In genomic region chr2:85418132-85419008, GRCh38 we compare ENCODE assay signal across 8 cellular contexts. TPM values are rescaled to one million over a fixed set of nuclear protein-coding genes. Genes with fewer than 3 reads are reported as not detected.
DNase-seq lines count a peak whose midpoint lies in the region; ATAC-seq and TF ChIP-seq lines count a peak whose summit lies in the region.

TSS of gene SH2D6 (plus strand) at chr2:85418714. CDS start at chr2:85429466, 10,752 bp downstream.

- H3K27ac Mint-ChIP-seq in activated CD4-positive, alpha-beta T cell treated with anti-CD3 and anti-CD28 coated beads, Interleukin-2, amount 10 ng/mL, durations not matched to agents 24 days and 14 days: peak within 1 kb of the TSS; percentile 99

- H3K4me1 ChIP-seq in left lung: peaks cover 24 to 65% of the 10 kb centered on the region in 2 donors

- no peaks in the 10 kb centered on the region for H3K36me3 Mint-ChIP-seq in activated CD4-positive, alpha-beta T cell treated with anti-CD3 and anti-CD28 coated beads, Interleukin-2, amount 10 ng/mL, durations not matched to agents 24 days and 14 days (ENCODE audit: low read depth)

- H3K27ac ChIP-seq in left lung: peak within 1 kb of the TSS; percentile 87 to 90

- peaks cover 44% of the 10 kb centered on the region for H3K4me1 Mint-ChIP-seq in activated CD4-positive, alpha-beta T cell treated with anti-CD3 and anti-CD28 coated beads, Interleukin-2, amount 10 ng/mL, durations not matched to agents 24 days and 14 days

- TF ChIP-seq CTCF in left lung (IDR thresholded peaks at IDR 0.05): no peak

- intact Hi-C loops in activated CD4-positive, alpha-beta T cell treated with anti-CD3 and anti-CD28 coated beads, Interleukin-2, amount 10 ng/mL, durations not matched to agents 24 days and 14 days (cut with micrococcal nuclease): loop anchor here (1.0 to 2.0 kb wide), 6 partner anchors 13 to 198 kb away; partner anchors contain the start of genes ELMOD3, RETSAT and USP39
- intact Hi-C loops in left lung (cut with DNase I): loop anchor here in 1 of 2 donors (10.0 kb wide), 1 partner anchor 136 kb away; no protein-coding TSS in a partner anchor

- no peaks in the 10 kb centered on the region for H3K36me3 ChIP-seq in left lung

- H3K9me3 Mint-ChIP-seq in activated CD4-positive, alpha-beta T cell treated with anti-CD3 and anti-CD28 coated beads, Interleukin-2, amount 10 ng/mL, durations not matched to agents 24 days and 14 days: no peaks in the 10 kb centered on the region

- no peaks in the 10 kb centered on the region for H3K9me3 ChIP-seq in left lung

- H3K4me3 ChIP-seq in left lung: peak within 1 kb of the TSS; percentile 57 to 58

- peak within 1 kb of the TSS; percentile 99 for H3K4me3 Mint-ChIP-seq in activated CD4-positive, alpha-beta T cell treated with anti-CD3 and anti-CD28 coated beads, Interleukin-2, amount 10 ng/mL, durations not matched to agents 24 days and 14 days

- H3K27me3 ChIP-seq in left lung: no peaks in the 10 kb centered on the region

- H3K27me3 Mint-ChIP-seq in activated CD4-positive, alpha-beta T cell treated with anti-CD3 and anti-CD28 coated beads, Interleukin-2, amount 10 ng/mL, durations not matched to agents 24 days and 14 days: peaks cover 3% of the 10 kb centered on the region

- ATAC-seq in GM19023 (IDR thresholded peaks at IDR 0.05; ENCODE audit: unreplicated experiment) (peak; percentile 84), HG03159 (IDR thresholded peaks at IDR 0.05; ENCODE audit: unreplicated experiment) (peak; percentile 84), left lung (peak; percentile 62)

- DNase-seq in Ammon's horn (ENCODE audit: low spot score) (peak; percentile 88), NCI-H446 treated with DMSO at 0.1 percent for 48 hours (lab: John Stamatoyannopoulos, UW) (peak; percentile 74), cortex of kidney (lab: John Stamatoyannopoulos, UW) (peak; percentile 31), left lung (peak; percentile 88 to 94)
- DNase-seq in activated CD4-positive, alpha-beta T cell treated with anti-CD3 and anti-CD28 coated beads, Interleukin-2, amount 10 ng/mL, durations not matched to agents 24 days and 14 days: peak; percentile 96
- peak; percentile 72 for DNase-seq in stimulated activated CD4-positive, alpha-beta T cell treated with anti-CD3 and anti-CD28 coated beads, Interleukin-2, amount 100 ng/mL, for 4 hours (ENCODE audit: low read depth)

RNA-seq across cellular contexts. Expression of gene SH2D6, which starts in this region (rescaled TPM):
- total RNA-seq in activated CD4-positive, alpha-beta T cell treated with anti-CD3 and anti-CD28 coated beads, Interleukin-2, amount 10 ng/mL, durations not matched to agents 24 days and 14 days: 0.69 and 0.96 TPM in 2 replicates
- under 1 TPM; 0.60 to 0.90 TPM for total RNA-seq in left lung

Comparison
In these comparisons a context has a peak if more than half of its experiments do, and no peak if none do; other contexts are left out.
1. Peak in every context shown above with its lines: DNase-seq, ATAC-seq, H3K4me3 ChIP-seq and H3K27ac ChIP-seq.
2. Peak in DNase-seq in activated CD4-positive, alpha-beta T cell treated with anti-CD3 and anti-CD28 coated beads, Interleukin-2, amount 10 ng/mL, durations not matched to agents 24 days and 14 days; RNA of the gene not detected or under 1 TPM.
3. Peak in DNase-seq, ATAC-seq, H3K4me3 ChIP-seq and H3K27ac ChIP-seq in left lung; RNA of the gene not detected or under 1 TPM.
4. DNase-seq: peak in every context shown above with its lines; median percentile 96 in activated CD4-positive, alpha-beta T cell treated with anti-CD3 and anti-CD28 coated beads, Interleukin-2, amount 10 ng/mL, durations not matched to agents 24 days and 14 days; 91 in left lung; 88 in Ammon's horn; 74 in NCI-H446 treated with DMSO at 0.1 percent for 48 hours; 72 in stimulated activated CD4-positive, alpha-beta T cell treated with anti-CD3 and anti-CD28 coated beads, Interleukin-2, amount 100 ng/mL, for 4 hours; 31 in cortex of kidney.